In the genomic region with DNA sequence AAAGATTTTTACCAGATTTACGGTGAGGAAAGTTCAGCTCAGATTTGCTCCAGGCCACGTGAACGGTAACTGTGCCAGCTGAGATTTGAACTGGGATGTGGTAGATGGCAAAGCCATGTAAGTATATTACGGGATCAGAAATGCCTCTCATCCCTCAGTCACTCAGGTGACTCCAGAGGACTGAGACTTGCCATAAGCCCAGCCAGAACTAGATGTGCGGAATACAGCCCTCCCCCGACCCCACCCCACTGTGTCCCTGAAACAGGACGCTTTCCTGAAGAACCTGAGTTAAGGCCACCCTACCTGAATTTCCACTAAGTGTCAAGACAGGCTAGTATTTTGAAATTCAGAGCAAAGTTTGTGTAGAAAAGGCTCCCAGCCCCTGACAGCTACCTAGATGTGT, we compare ENCODE assay signal across 13 cellular contexts. TPM values are rescaled to one million over a fixed set of nuclear protein-coding genes. Genes with fewer than 3 reads are reported as not detected.
DNase-seq lines count a peak whose midpoint lies in the region; ATAC-seq and TF ChIP-seq lines count a peak whose summit lies in the region.
"Had no signal": no experiment of that assay in that cellular context is flagged by ENCODE, and none has a peak within 500 bp of the region (broad histone marks: within the 10 kb centered on the region; RNA-seq: fewer than 3 reads in every experiment).

No MANE protein-coding gene starts in this region.

- H3K4me3 ChIP-seq in Panc1 (ENCODE audit: low read depth in 2 of 2, low read length in 2 of 2) (peak overlapping the region; percentile 25 to 86; a peak in 3 of 4 replicates), testis (no peak overlapping the region)
- H3K4me3 ChIP-seq: lower lobe of right lung had no signal

- H3K27me3 Mint-ChIP-seq in activated naive CD4-positive, alpha-beta T cell treated with anti-CD3 and anti-CD28 coated beads, Interleukin-2, amount 10 ng/mL, durations not matched to agents 7 days and 5 days = peaks cover 60% of the 10 kb centered on the region

- peaks cover 17% of the 10 kb centered on the region for H3K36me3 ChIP-seq in Panc1 (ENCODE audit: control insufficient read depth, insufficient read depth, low read length)
- no peaks in the 10 kb centered on the region for H3K36me3 ChIP-seq in testis (ENCODE audit: low read depth, missing control alignments)
- H3K36me3 ChIP-seq: lower lobe of right lung had no signal

- in situ Hi-C loops in Panc1 (cut with HindIII; ENCODE audit: low pct_unique_long_range_greater_than_20kb, low sequenced_read_pairs) = no loop called here

- CTCF ChIA-PET in activated naive CD4-positive, alpha-beta T cell treated with anti-CD3 and anti-CD28 coated beads, Interleukin-2, amount 10 ng/mL, durations not matched to agents 7 days and 5 days (lab: Charles Lee) = interaction anchor here (0.7 kb wide), 1 partner anchor 32 kb away, joined by 4 read pairs; no protein-coding TSS in a partner anchor
- CTCF ChIA-PET in Panc1 (lab: Charles Lee) = interaction anchor here (0.9 kb wide), 1 partner anchor 119 kb away, joined by 3 read pairs; no protein-coding TSS in a partner anchor

- DNase-seq in activated naive CD4-positive, alpha-beta T cell treated with anti-CD3 and anti-CD28 coated beads, Interleukin-2, amount 10 ng/mL, durations not matched to agents 7 days and 5 days = no peak
- no peak for DNase-seq in activated naive CD4-positive, alpha-beta T cell (lab: John Stamatoyannopoulos, UW)
- DNase-seq in Panc1 (ENCODE audit: low read depth, low spot score) (no peak), left ventricle myocardium superior (no peak), testis (peak; percentile 10), germinal center (ENCODE audit: low spot score) (no peak), NCI-H1694 (lab: John Stamatoyannopoulos, UW) (no peak)
- DNase-seq: lower lobe of right lung; NCI-H146; stimulated activated CD4-positive, alpha-beta T cell treated with anti-CD3 and anti-CD28 coated beads, Interleukin-15, amount 100 ng/mL, for 24 hours; stimulated activated naive CD4-positive, alpha-beta T cell had no signal

- H3K4me3 Mint-ChIP-seq in activated naive CD4-positive, alpha-beta T cell treated with anti-CD3 and anti-CD28 coated beads, Interleukin-2, amount 10 ng/mL, durations not matched to agents 7 days and 5 days = peak overlapping the region; percentile 8
- H3K4me3 Mint-ChIP-seq: dendritic cell treated with granulocyte-macrophage colony-stimulating factor and Interleukin-4, amounts not matched to agents 40 ng/mL and 50 ng/mL, for 4 days had no signal

- H3K4me1 ChIP-seq in Panc1 (ENCODE audit: control insufficient read depth, insufficient read depth, low read length) (peaks cover 72% of the 10 kb centered on the region), testis (no peaks in the 10 kb centered on the region)

- H3K9me3 ChIP-seq in Panc1 (ENCODE audit: control insufficient read depth, insufficient read depth, low read depth, low read length) (no peaks in the 10 kb centered on the region), testis (no peaks in the 10 kb centered on the region)
- H3K9me3 ChIP-seq: lower lobe of right lung had no signal

- TF ChIP-seq POLR2A in testis (IDR thresholded peaks at IDR 0.05) = no peak

- H3K9me3 Mint-ChIP-seq in activated naive CD4-positive, alpha-beta T cell treated with anti-CD3 and anti-CD28 coated beads, Interleukin-2, amount 10 ng/mL, durations not matched to agents 7 days and 5 days = no peaks in the 10 kb centered on the region
- H3K9me3 Mint-ChIP-seq: dendritic cell treated with granulocyte-macrophage colony-stimulating factor and Interleukin-4, amounts not matched to agents 40 ng/mL and 50 ng/mL, for 4 days had no signal

- H3K27ac ChIP-seq in Panc1 (ENCODE audit: low read length) (peak overlapping the region; percentile 100), testis (no peak overlapping the region)
- H3K27ac ChIP-seq: lower lobe of right lung had no signal

- H3K36me3 Mint-ChIP-seq in activated naive CD4-positive, alpha-beta T cell treated with anti-CD3 and anti-CD28 coated beads, Interleukin-2, amount 10 ng/mL, durations not matched to agents 7 days and 5 days = no peaks in the 10 kb centered on the region

- POLR2A ChIA-PET in Panc1 (lab: Charles Lee) = interaction anchor here (0.7 to 1.2 kb wide), 5 partner anchors 10 to 121 kb away, joined by 3 to 6 read pairs (median 4); no protein-coding TSS in a partner anchor

- H3K27me3 ChIP-seq in Panc1 (ENCODE audit: control insufficient read depth, insufficient read depth, low read length) = no peaks in the 10 kb centered on the region
- no peaks in the 10 kb centered on the region for H3K27me3 ChIP-seq in testis

- BruUV-seq in Panc1 (replicated peaks; lab: Mats Ljungman, UMichigan) = no TSS peak

- WGBS in testis, 2 donors = 63 to 81% methylated on average over 7 of the region's 7 CpGs

- intact Hi-C loops in Panc1 (cut with micrococcal nuclease; ENCODE audit: unreplicated experiment) (loop anchor here (5.0 kb wide), 1 partner anchor 57 kb away; no protein-coding TSS in a partner anchor), left ventricle myocardium superior (cut with micrococcal nuclease) (no loop called here), testis (cut with DNase I; ENCODE audit: low total_unique reads) (no loop called here)

- TF ChIP-seq CTCF in Panc1 (IDR thresholded peaks at IDR 0.05) = no peak
- TF ChIP-seq CTCF in testis (IDR thresholded peaks at IDR 0.05) = no peak

- no peak overlapping the region for H3K27ac Mint-ChIP-seq in activated naive CD4-positive, alpha-beta T cell treated with anti-CD3 and anti-CD28 coated beads, Interleukin-2, amount 10 ng/mL, durations not matched to agents 7 days and 5 days
- H3K27ac Mint-ChIP-seq: dendritic cell treated with granulocyte-macrophage colony-stimulating factor and Interleukin-4, amounts not matched to agents 40 ng/mL and 50 ng/mL, for 4 days had no signal

- H3K4me1 Mint-ChIP-seq in activated naive CD4-positive, alpha-beta T cell treated with anti-CD3 and anti-CD28 coated beads, Interleukin-2, amount 10 ng/mL, durations not matched to agents 7 days and 5 days = peaks cover 11% of the 10 kb centered on the region

- ATAC-seq in Panc1 (no peak), left ventricle myocardium superior (peak; percentile 5), GM18861 (IDR thresholded peaks at IDR 0.05; ENCODE audit: unreplicated experiment) (no peak)
- ATAC-seq: lower lobe of right lung had no signal

RNA-seq across cellular contexts. Expression of a gene that starts 1.3 kb away (rescaled TPM):
- 378 TPM for total RNA-seq in Panc1 (2021; ENCODE audit: unreplicated experiment)
- 411 TPM for polyA plus RNA-seq in Panc1 (2012; ENCODE audit: insufficient read length)
- total RNA-seq in left ventricle myocardium superior = 1,772 TPM
- 100 to 1,000 TPM in 1 of 2 donors, 10 to 100 TPM in 1; 76.9 to 154 TPM for total RNA-seq in testis
- polyA plus RNA-seq in testis (ENCODE audit: insufficient read depth, low read depth, low replicate concordance) = 99.3 TPM

Comparison
In these comparisons a context has a peak if more than half of its experiments do, and no peak if none do; other contexts are left out.
1. H3K4me3 ChIP-seq: peak in Panc1 (2 of 2); none in testis (0 of 2).